In the genomic region with DNA sequence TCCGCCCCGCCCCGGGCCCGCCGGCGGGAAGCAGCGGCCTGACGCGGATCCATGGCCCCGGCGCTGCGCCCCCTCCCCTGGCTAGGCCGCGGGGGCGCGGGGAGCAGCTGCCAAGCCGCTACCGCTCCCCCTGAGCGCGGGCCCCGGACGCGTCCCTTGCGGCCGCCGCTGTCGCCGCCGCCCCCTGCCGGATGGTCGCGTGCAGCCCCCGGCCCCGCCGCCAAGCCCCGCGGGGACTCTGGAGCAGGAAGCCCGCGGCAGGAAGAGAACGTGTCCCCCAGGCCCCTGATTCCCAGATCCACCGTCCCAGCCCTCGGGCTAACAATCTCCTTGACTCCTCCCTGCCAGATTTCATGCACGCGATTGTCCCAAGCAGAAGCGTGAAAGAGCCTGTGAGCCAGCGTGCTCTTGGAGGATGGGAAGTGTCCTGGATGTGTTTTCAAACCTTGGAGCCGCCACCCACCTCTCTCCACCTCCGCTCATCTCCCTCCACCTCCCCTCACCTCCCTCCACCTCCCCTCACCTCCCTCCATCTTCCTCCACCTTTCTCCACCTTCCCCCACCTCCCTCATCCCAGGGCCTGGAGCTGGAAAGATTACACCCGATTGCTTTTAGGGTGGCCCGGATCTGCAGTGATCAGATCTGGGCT, we compare ENCODE assay signal across 1 cellular context.
TF ChIP-seq lines count a peak whose summit lies in the region.

No MANE protein-coding gene starts in this region.

TF ChIP-seq in GM23338, 12 proteins besides CTCF, POLR2A, EP300 and RAD21 (continued from another document):
- TF ChIP-seq, protein P1, sequence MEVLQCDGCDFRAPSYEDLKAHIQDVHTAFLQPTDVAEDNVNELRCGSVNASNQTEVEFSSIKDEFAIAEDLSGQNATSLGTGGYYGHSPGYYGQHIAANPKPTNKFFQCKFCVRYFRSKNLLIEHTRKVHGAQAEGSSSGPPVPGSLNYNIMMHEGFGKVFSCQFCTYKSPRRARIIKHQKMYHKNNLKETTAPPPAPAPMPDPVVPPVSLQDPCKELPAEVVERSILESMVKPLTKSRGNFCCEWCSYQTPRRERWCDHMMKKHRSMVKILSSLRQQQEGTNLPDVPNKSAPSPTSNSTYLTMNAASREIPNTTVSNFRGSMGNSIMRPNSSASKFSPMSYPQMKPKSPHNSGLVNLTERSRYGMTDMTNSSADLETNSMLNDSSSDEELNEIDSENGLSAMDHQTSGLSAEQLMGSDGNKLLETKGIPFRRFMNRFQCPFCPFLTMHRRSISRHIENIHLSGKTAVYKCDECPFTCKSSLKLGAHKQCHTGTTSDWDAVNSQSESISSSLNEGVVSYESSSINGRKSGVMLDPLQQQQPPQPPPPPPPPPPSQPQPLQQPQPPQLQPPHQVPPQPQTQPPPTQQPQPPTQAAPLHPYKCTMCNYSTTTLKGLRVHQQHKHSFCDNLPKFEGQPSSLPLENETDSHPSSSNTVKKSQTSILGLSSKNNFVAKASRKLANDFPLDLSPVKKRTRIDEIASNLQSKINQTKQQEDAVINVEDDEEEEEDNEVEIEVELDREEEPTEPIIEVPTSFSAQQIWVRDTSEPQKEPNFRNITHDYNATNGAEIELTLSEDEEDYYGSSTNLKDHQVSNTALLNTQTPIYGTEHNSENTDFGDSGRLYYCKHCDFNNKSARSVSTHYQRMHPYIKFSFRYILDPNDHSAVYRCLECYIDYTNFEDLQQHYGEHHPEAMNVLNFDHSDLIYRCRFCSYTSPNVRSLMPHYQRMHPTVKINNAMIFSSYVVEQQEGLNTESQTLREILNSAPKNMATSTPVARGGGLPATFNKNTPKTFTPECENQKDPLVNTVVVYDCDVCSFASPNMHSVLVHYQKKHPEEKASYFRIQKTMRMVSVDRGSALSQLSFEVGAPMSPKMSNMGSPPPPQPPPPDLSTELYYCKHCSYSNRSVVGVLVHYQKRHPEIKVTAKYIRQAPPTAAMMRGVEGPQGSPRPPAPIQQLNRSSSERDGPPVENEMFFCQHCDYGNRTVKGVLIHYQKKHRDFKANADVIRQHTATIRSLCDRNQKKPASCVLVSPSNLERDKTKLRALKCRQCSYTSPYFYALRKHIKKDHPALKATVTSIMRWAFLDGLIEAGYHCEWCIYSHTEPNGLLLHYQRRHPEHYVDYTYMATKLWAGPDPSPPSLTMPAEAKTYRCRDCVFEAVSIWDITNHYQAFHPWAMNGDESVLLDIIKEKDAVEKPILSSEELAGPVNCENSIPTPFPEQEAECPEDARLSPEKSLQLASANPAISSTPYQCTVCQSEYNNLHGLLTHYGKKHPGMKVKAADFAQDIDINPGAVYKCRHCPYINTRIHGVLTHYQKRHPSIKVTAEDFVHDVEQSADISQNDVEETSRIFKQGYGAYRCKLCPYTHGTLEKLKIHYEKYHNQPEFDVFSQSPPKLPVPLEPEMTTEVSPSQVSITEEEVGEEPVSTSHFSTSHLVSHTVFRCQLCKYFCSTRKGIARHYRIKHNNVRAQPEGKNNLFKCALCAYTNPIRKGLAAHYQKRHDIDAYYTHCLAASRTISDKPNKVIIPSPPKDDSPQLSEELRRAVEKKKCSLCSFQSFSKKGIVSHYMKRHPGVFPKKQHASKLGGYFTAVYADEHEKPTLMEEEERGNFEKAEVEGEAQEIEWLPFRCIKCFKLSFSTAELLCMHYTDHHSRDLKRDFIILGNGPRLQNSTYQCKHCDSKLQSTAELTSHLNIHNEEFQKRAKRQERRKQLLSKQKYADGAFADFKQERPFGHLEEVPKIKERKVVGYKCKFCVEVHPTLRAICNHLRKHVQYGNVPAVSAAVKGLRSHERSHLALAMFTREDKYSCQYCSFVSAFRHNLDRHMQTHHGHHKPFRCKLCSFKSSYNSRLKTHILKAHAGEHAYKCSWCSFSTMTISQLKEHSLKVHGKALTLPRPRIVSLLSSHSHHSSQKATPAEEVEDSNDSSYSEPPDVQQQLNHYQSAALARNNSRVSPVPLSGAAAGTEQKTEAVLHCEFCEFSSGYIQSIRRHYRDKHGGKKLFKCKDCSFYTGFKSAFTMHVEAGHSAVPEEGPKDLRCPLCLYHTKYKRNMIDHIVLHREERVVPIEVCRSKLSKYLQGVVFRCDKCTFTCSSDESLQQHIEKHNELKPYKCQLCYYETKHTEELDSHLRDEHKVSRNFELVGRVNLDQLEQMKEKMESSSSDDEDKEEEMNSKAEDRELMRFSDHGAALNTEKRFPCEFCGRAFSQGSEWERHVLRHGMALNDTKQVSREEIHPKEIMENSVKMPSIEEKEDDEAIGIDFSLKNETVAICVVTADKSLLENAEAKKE (CRISPR knock-in tag; IDR thresholded peaks at IDR 0.05): 0 out of 2 replicates have a peak, but pooled peaks have one; percentile 42
- TF ChIP-seq ZNF114 (CRISPR knock-in tag; IDR thresholded peaks at IDR 0.05) (no peak), CREB1 (CRISPR knock-in tag; IDR thresholded peaks at IDR 0.05; ENCODE audit: low read depth) (no peak), POLR2AphosphoS5 (IDR thresholded peaks at IDR 0.05; ENCODE audit: low read depth) (peak; percentile 20; the same call in 1 of the 2 replicates), JUNB (IDR thresholded peaks at IDR 0.05; ENCODE audit: unreplicated experiment) (no peak), ZNF331 (CRISPR knock-in tag; IDR thresholded peaks at IDR 0.05; ENCODE audit: low read depth) (no peak), NANOG (IDR thresholded peaks at IDR 0.05; ENCODE audit: borderline replicate concordance) (no peak)
- TF ChIP-seq, protein P2, sequence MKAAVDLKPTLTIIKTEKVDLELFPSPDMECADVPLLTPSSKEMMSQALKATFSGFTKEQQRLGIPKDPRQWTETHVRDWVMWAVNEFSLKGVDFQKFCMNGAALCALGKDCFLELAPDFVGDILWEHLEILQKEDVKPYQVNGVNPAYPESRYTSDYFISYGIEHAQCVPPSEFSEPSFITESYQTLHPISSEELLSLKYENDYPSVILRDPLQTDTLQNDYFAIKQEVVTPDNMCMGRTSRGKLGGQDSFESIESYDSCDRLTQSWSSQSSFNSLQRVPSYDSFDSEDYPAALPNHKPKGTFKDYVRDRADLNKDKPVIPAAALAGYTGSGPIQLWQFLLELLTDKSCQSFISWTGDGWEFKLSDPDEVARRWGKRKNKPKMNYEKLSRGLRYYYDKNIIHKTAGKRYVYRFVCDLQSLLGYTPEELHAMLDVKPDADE (IDR thresholded peaks at IDR 0.05): no peak
TF ChIP-seq in GM23338: peak in this region for 2.
